Comparison of ENCODE assay signal across 8 cellular contexts in genomic region chr22:43956383-43956782, GRCh38. TPM values are rescaled to one million over a fixed set of nuclear protein-coding genes. Genes with fewer than 3 reads are reported as not detected.
DNase-seq lines count a peak whose midpoint lies in the region; ATAC-seq and TF ChIP-seq lines count a peak whose summit lies in the region.

No MANE protein-coding gene starts in this region.

- in situ Hi-C loops in astrocyte of the cerebellum (cut with HindIII; ENCODE audit: low sequenced_read_pairs): no loop called here

- H3K36me3 ChIP-seq in heart right ventricle: peaks cover 0 to 13% (median 0%) of the 10 kb centered on the region in 9 donors
- no peaks in the 10 kb centered on the region for H3K36me3 ChIP-seq in lower lobe of right lung
- no peaks in the 10 kb centered on the region for H3K36me3 ChIP-seq in uterus

- H3K27ac ChIP-seq in heart right ventricle (peak overlapping the region in 9 of 10 donors; percentile 17 to 95 (median 91)), lower lobe of right lung (peak overlapping the region; percentile 84), uterus (no peak overlapping the region), RWPE1 (no peak overlapping the region)

- CTCF ChIA-PET in RWPE1 (lab: Yijun Ruan, JAX): interaction anchor here (0.6 kb wide), 1 partner anchor 768 kb away, joined by 3 read pairs; no protein-coding TSS in a partner anchor

- POLR2A ChIA-PET in RWPE1 (lab: Yijun Ruan, JAX; ENCODE audit: low non-redundant PET): no interaction called here

- H3K9me3 ChIP-seq in heart right ventricle: no peaks in the 10 kb centered on the region
- no peaks in the 10 kb centered on the region for H3K9me3 ChIP-seq in lower lobe of right lung
- no peaks in the 10 kb centered on the region for H3K9me3 ChIP-seq in uterus

- ATAC-seq in heart right ventricle (no peak), lower lobe of right lung (no peak), GM19463 (IDR thresholded peaks at IDR 0.05; ENCODE audit: unreplicated experiment) (no peak)

- H3K4me3 ChIP-seq in heart right ventricle (peak overlapping the region; percentile 71 to 98 (median 92)), astrocyte of the cerebellum (ENCODE audit: low read depth, low read length) (peak overlapping the region; percentile 69), lower lobe of right lung (peak overlapping the region; percentile 79), uterus (peak overlapping the region; percentile 90 to 92)

- 80 to 85% methylated on average over 8 of the region's 8 CpGs for WGBS in heart right ventricle, 2 donors

- TF ChIP-seq CTCF in heart right ventricle (IDR thresholded peaks at IDR 0.05) (no peak), astrocyte of the cerebellum (IDR thresholded peaks at IDR 0.05; ENCODE audit: low read depth, low read length, missing control alignments) (no peak), lower lobe of right lung (IDR thresholded peaks at IDR 0.05) (no peak), uterus (IDR thresholded peaks at IDR 0.05) (no peak), RWPE1 (conservative IDR thresholded peaks at IDR 0.05; ENCODE audit: low read depth) (no peak)

- H3K4me1 ChIP-seq in heart right ventricle (peaks cover 11 to 37% (median 35%) of the 10 kb centered on the region in 9 donors), lower lobe of right lung (peaks cover 31% of the 10 kb centered on the region), uterus (peaks cover 0 to 11% of the 10 kb centered on the region in 2 donors)

- TF ChIP-seq POLR2A in uterus (IDR thresholded peaks at IDR 0.05): no peak

- no peak for DNase-seq in heart right ventricle
- no peak for DNase-seq in cardiac septum (ENCODE audit: low spot score)
- no peak for DNase-seq in astrocyte of the cerebellum (ENCODE audit: low read depth)
- no peak for DNase-seq in lower lobe of right lung
- DNase-seq in uterus: no peak
- DNase-seq in 8988T: no peak
- DNase-seq in RWPE1 (ENCODE audit: low spot score): no peak

- H3K27me3 ChIP-seq in heart right ventricle: peaks cover 0 to 10% (median 0%) of the 10 kb centered on the region in 7 donors
- no peaks in the 10 kb centered on the region for H3K27me3 ChIP-seq in lower lobe of right lung (ENCODE audit: low read depth)
- H3K27me3 ChIP-seq in uterus: no peaks in the 10 kb centered on the region

- intact Hi-C loops in heart right ventricle (cut with DNase I) (loop anchor here in 1 of 10 donors (10.0 kb wide), 1 partner anchor 142 kb away; the partner anchor contains the start of gene EFCAB6), cardiac septum (cut with DNase I) (no loop called here), lower lobe of right lung (cut with DNase I) (no loop called here), uterus (cut with DNase I; ENCODE audit: low total_unique reads) (no loop called here)

RNA-seq across cellular contexts. Expression of gene SAMM50, which starts 1.1 kb away (rescaled TPM):
- 10 to 100 TPM; 58.1 to 90.6 (median 74.1) TPM for total RNA-seq in heart right ventricle
- polyA plus RNA-seq in heart right ventricle: 10 to 100 TPM; 15.3 to 47.6 TPM
- 51.0 TPM for total RNA-seq in cardiac septum
- 28.5 TPM for total RNA-seq in lower lobe of right lung
- 10 to 100 TPM; 16.2 to 58.2 (median 24.8) TPM for total RNA-seq in uterus

RNA-seq across cellular contexts. Expression of gene PNPLA3, which starts 32.8 kb away (rescaled TPM):
- total RNA-seq in heart right ventricle (under 1 TPM in 5 of 10 donors, not detected in 5; 0.08 to 0.95 (median 0.27) TPM), cardiac septum (0.32 TPM), lower lobe of right lung (6.9 TPM), uterus (1 to 10 TPM in 1 of 4 donors, under 1 TPM in 1, not detected in 2; 0.58 to 1.3 TPM)
- under 1 TPM; 0.09 to 0.29 TPM for polyA plus RNA-seq in heart right ventricle

Comparison
In these comparisons a context has a peak if more than half of its experiments do, and no peak if none do; other contexts are left out.
1. H3K27ac ChIP-seq: peak in heart right ventricle (9 of 10) and lower lobe of right lung (single experiment); none in uterus (0 of 2) and RWPE1 (single experiment).
2. Peak in every context shown above with its lines, with median percentiles within 50 percentile points of each other: H3K4me3 ChIP-seq.